ENCODE assay signal across 22 cellular contexts in genomic region chr3:133468251-133468721, GRCh38.
DNase-seq lines count a peak whose midpoint lies in the region; ATAC-seq and TF ChIP-seq lines count a peak whose summit lies in the region.
"Had no signal": no experiment of that assay in that cellular context is flagged by ENCODE, and none has a peak within 500 bp of the region (broad histone marks: within the 10 kb centered on the region; RNA-seq: fewer than 3 reads in every experiment).

No MANE protein-coding gene starts in this region.

- H3K4me2 ChIP-seq in BLaER1 = peak overlapping the region; percentile 31
- peak overlapping the region; percentile 93 for H3K4me2 ChIP-seq in OCI-LY7 (ENCODE audit: low read length)

- no peaks in the 10 kb centered on the region for H3K36me3 ChIP-seq in BLaER1
- no peaks in the 10 kb centered on the region for H3K36me3 ChIP-seq in OCI-LY7 (ENCODE audit: insufficient read depth, low read length)
- H3K36me3 ChIP-seq in spleen = no peaks in the 10 kb centered on the region
- H3K36me3 ChIP-seq in transverse colon = no peaks in the 10 kb centered on the region
- H3K36me3 ChIP-seq in A673 (ENCODE audit: insufficient read depth, low read length, poor library complexity, severe bottlenecking) = no peaks in the 10 kb centered on the region
- H3K36me3 ChIP-seq: lower lobe of right lung, prostate gland had no signal

- 65 to 79% (median 70%) methylated on average over 3 of the region's 3 CpGs for WGBS in spleen, 5 donors
- WGBS in transverse colon (ENCODE audit: low coverage in 1 of 2), 2 donors = 55 to 76% methylated on average over 3 of the region's 3 CpGs

- no peak for TF ChIP-seq CTCF in OCI-LY7 (conservative IDR thresholded peaks at IDR 0.05; ENCODE audit: low read length)
- no peak for TF ChIP-seq CTCF in spleen (IDR thresholded peaks at IDR 0.05 in 8 of 11, conservative IDR thresholded peaks at IDR 0.05 in 3 of 11)
- no peak for TF ChIP-seq CTCF in transverse colon (IDR thresholded peaks at IDR 0.05)
- no peak for TF ChIP-seq CTCF in A673 (conservative IDR thresholded peaks at IDR 0.05; ENCODE audit: low read depth, low read length)

- H4K20me1 ChIP-seq in BLaER1 (no peaks in the 10 kb centered on the region), OCI-LY7 (ENCODE audit: insufficient read depth, low read length) (no peaks in the 10 kb centered on the region)

- in situ Hi-C loops in transverse colon (cut with MboI; ENCODE audit: low pct_ligation_motif_present in 1 of 4, low pct_unique_long_range_greater_than_20kb in 1 of 4, low sequenced_read_pairs in 3 of 4) = loop anchor here in 2 of 4 donors (10.0 to 25.0 kb wide), 2 partner anchors 107 to 119 kb away; partner anchors contain the start of gene CDV3 (in 1 of the 2)

- ATAC-seq in GM18520 (IDR thresholded peaks at IDR 0.05; ENCODE audit: unreplicated experiment) = peak; percentile 28
- no peak for ATAC-seq in naive B cell (ENCODE audit: low read depth in 2 of 2)
- ATAC-seq: natural killer cell treated with Interleukin-12 subunit alpha and Interleukin-12 subunit beta and Interleukin-15 and Interleukin-18, amount 100 ng/mL, for 72 hours; Right ventricle myocardium inferior; stimulated activated naive CD8-positive, alpha-beta T cell treated with anti-CD3 and anti-CD28 coated beads, Interleukin-15, amount 100 ng/mL, for 72 hours had no signal

- no peak for TF ChIP-seq EP300 in transverse colon (IDR thresholded peaks at IDR 0.05; ENCODE audit: low read depth)

- H3K27ac ChIP-seq in BLaER1 (no peak overlapping the region), OCI-LY7 (ENCODE audit: low read depth, low read length, poor library complexity, severe bottlenecking) (peak overlapping the region; percentile 96), spleen (peak overlapping the region in 2 of 8 donors; percentile 10 to 29), transverse colon (peak overlapping the region in 1 of 4 donors; percentile 53), A673 (ENCODE audit: low read depth, low read length, poor library complexity, severe bottlenecking) (no peak overlapping the region)
- H3K27ac ChIP-seq: HL-60, prostate gland had no signal

- H3K79me2 ChIP-seq in OCI-LY7 (ENCODE audit: insufficient read depth, low read depth, low read length) = peaks cover 32% of the 10 kb centered on the region; the same call in 1 of the 2 replicates

- H3K4me1 ChIP-seq in BLaER1 (peaks cover 55% of the 10 kb centered on the region), OCI-LY7 (ENCODE audit: insufficient read depth, low read length, poor library complexity, severe bottlenecking) (peaks cover 99% of the 10 kb centered on the region), spleen (peaks cover 4 to 75% (median 44%) of the 10 kb centered on the region in 6 donors), transverse colon (peaks cover 0 to under 1% (median 0%) of the 10 kb centered on the region in 4 donors), A673 (ENCODE audit: insufficient read depth, low read length, poor library complexity, severe bottlenecking) (no peaks in the 10 kb centered on the region)
- H3K4me1 ChIP-seq: prostate gland had no signal

- no peak overlapping the region for H3K4me3 ChIP-seq in BLaER1
- peak overlapping the region; percentile 36 for H3K4me3 ChIP-seq in OCI-LY7 (ENCODE audit: low read depth, low read length, poor library complexity, severe bottlenecking)
- H3K4me3 ChIP-seq in spleen = no peak overlapping the region
- H3K4me3 ChIP-seq in transverse colon = no peak overlapping the region
- no peak overlapping the region for H3K4me3 ChIP-seq in A673 (ENCODE audit: low read depth, low read length, poor library complexity, severe bottlenecking)
- H3K4me3 ChIP-seq: lower lobe of right lung, prostate gland had no signal

- peaks cover 3 to 6% (median 5%) of the 10 kb centered on the region in 3 donors for H3K27me3 Mint-ChIP-seq in naive B cell
- H3K27me3 Mint-ChIP-seq: stimulated activated naive CD8-positive, alpha-beta T cell treated with anti-CD3 and anti-CD28 coated beads, Interleukin-15, amount 100 ng/mL, for 72 hours had no signal

- no peaks in the 10 kb centered on the region for H3K9me3 Mint-ChIP-seq in naive B cell
- H3K9me3 Mint-ChIP-seq: immature natural killer cell; natural killer cell treated with Interleukin-12 subunit alpha and Interleukin-12 subunit beta and Interleukin-15 and Interleukin-18, amount 100 ng/mL, for 72 hours; stimulated activated naive CD8-positive, alpha-beta T cell treated with anti-CD3 and anti-CD28 coated beads, Interleukin-15, amount 100 ng/mL, for 72 hours had no signal

- TF ChIP-seq POLR2A in spleen (IDR thresholded peaks at IDR 0.05) = no peak
- no peak for TF ChIP-seq POLR2A in transverse colon (IDR thresholded peaks at IDR 0.05)

- BruUV-seq in OCI-LY7 (replicated peaks; lab: Mats Ljungman, UMichigan) = no TSS peak
- no TSS peak for BruUV-seq in A673 (replicated peaks; lab: Mats Ljungman, UMichigan)

- DNase-seq in OCI-LY7 (ENCODE audit: low spot score) = no peak
- no peak for DNase-seq in naive B cell
- DNase-seq in spleen = no peak
- no peak for DNase-seq in NCI-H226
- no peak for DNase-seq in transverse colon
- DNase-seq in A673 (ENCODE audit: low spot score) = no peak
- DNase-seq: activated CD4-positive, CD25-positive, alpha-beta regulatory T cell treated with anti-CD3 and anti-CD28 coated beads, Interleukin-2, amount 50 U/mL, for 72 hours; activated naive CD4-positive, alpha-beta T cell treated with Interleukin-2 at 50 U/mL for 16 hours; erythroblast; glutamatergic neuron; immature natural killer cell; KBM-7; lower lobe of right lung; NK-92 treated with Interleukin-12 subunit alpha and Interleukin-12 subunit beta, amount 100 ng/mL, for 24 hours; stimulated activated CD4-positive, alpha-beta T cell treated with anti-CD3 and anti-CD28 coated beads, Interleukin-12 subunit alpha, Interleukin-12 subunit beta, amount 100 ng/mL, for 4 hours; stimulated activated naive CD8-positive, alpha-beta T cell treated with anti-CD3 and anti-CD28 coated beads, Interleukin-15, amount 100 ng/mL, for 72 hours had no signal

- peaks cover 45 to 81% (median 63%) of the 10 kb centered on the region in 3 donors for H3K4me1 Mint-ChIP-seq in naive B cell
- H3K4me1 Mint-ChIP-seq: immature natural killer cell had no signal

- no peaks in the 10 kb centered on the region for H3K27me3 ChIP-seq in BLaER1
- no peaks in the 10 kb centered on the region for H3K27me3 ChIP-seq in spleen (replicated peaks in 1 of 7)
- H3K27me3 ChIP-seq in transverse colon = no peaks in the 10 kb centered on the region
- H3K27me3 ChIP-seq in A673 (replicated peaks; ENCODE audit: insufficient read depth, low read depth, low read length, poor library complexity) = no peaks in the 10 kb centered on the region

- H3K9me3 ChIP-seq in BLaER1 = no peaks in the 10 kb centered on the region
- no peaks in the 10 kb centered on the region for H3K9me3 ChIP-seq in OCI-LY7 (ENCODE audit: low read length)
- no peaks in the 10 kb centered on the region for H3K9me3 ChIP-seq in spleen
- H3K9me3 ChIP-seq in transverse colon = no peaks in the 10 kb centered on the region
- no peaks in the 10 kb centered on the region for H3K9me3 ChIP-seq in A673 (ENCODE audit: low read depth, low read length, poor library complexity, severe bottlenecking)
- H3K9me3 ChIP-seq: lower lobe of right lung, prostate gland had no signal

- peak overlapping the region in 5 of 8 donors; percentile 1 to 81 (median 24) for H3K4me3 Mint-ChIP-seq in naive B cell
- H3K4me3 Mint-ChIP-seq: immature natural killer cell; natural killer cell treated with Interleukin-12 subunit alpha and Interleukin-12 subunit beta and Interleukin-15 and Interleukin-18, amount 100 ng/mL, for 72 hours; stimulated activated naive CD8-positive, alpha-beta T cell treated with anti-CD3 and anti-CD28 coated beads, Interleukin-15, amount 100 ng/mL, for 72 hours had no signal

- no peaks in the 10 kb centered on the region for H3K36me3 Mint-ChIP-seq in naive B cell
- H3K36me3 Mint-ChIP-seq: immature natural killer cell; natural killer cell treated with Interleukin-12 subunit alpha and Interleukin-12 subunit beta and Interleukin-15 and Interleukin-18, amount 100 ng/mL, for 72 hours had no signal

- H3K27ac Mint-ChIP-seq in naive B cell = peak overlapping the region in 4 of 6 donors; percentile 1 to 93 (median 32)
- H3K27ac Mint-ChIP-seq: immature natural killer cell; natural killer cell treated with Interleukin-12 subunit alpha and Interleukin-12 subunit beta and Interleukin-15 and Interleukin-18, amount 100 ng/mL, for 72 hours; stimulated activated naive CD8-positive, alpha-beta T cell treated with anti-CD3 and anti-CD28 coated beads, Interleukin-15, amount 100 ng/mL, for 72 hours had no signal

- no peaks in the 10 kb centered on the region for H3K9me2 ChIP-seq in OCI-LY7 (ENCODE audit: insufficient read depth, low read length)

- CTCF ChIA-PET in OCI-LY7 (lab: Charles Lee; ENCODE audit: unreplicated experiment) = interaction anchor here (0.5 to 2.9 kb wide), 9 partner anchors 8 to 372 kb away, joined by 3 to 14 read pairs (median 7); no protein-coding TSS in a partner anchor
- CTCF ChIA-PET in A673 (lab: Charles Lee) = no interaction called here

- POLR2A ChIA-PET in OCI-LY7 (lab: Charles Lee) (interaction anchor here (1.0 to 10.1 kb wide), 13 partner anchors 8 to 110 kb away, joined by 3 to 176 read pairs (median 6); partner anchors contain the start of gene CDV3), A673 (lab: Charles Lee; ENCODE audit: low non-redundant PET) (no interaction called here)

- intact Hi-C loops in OCI-LY7 (cut with micrococcal nuclease; ENCODE audit: unreplicated experiment) = no loop called here
- intact Hi-C loops in spleen (cut with DNase I; ENCODE audit: low total_unique reads) = no loop called here
- intact Hi-C loops in transverse colon (cut with DNase I; ENCODE audit: low total_unique reads) = no loop called here
- intact Hi-C loops in A673 (cut with micrococcal nuclease; ENCODE audit: unreplicated experiment) = no loop called here

- H2AFZ ChIP-seq in OCI-LY7 (ENCODE audit: low read length) = peak overlapping the region; percentile 5; the same call in 1 of the 2 replicates

- H3K9ac ChIP-seq in BLaER1 = no peak overlapping the region
